9 cellular contexts compared by ENCODE assay signal in the genomic region with DNA sequence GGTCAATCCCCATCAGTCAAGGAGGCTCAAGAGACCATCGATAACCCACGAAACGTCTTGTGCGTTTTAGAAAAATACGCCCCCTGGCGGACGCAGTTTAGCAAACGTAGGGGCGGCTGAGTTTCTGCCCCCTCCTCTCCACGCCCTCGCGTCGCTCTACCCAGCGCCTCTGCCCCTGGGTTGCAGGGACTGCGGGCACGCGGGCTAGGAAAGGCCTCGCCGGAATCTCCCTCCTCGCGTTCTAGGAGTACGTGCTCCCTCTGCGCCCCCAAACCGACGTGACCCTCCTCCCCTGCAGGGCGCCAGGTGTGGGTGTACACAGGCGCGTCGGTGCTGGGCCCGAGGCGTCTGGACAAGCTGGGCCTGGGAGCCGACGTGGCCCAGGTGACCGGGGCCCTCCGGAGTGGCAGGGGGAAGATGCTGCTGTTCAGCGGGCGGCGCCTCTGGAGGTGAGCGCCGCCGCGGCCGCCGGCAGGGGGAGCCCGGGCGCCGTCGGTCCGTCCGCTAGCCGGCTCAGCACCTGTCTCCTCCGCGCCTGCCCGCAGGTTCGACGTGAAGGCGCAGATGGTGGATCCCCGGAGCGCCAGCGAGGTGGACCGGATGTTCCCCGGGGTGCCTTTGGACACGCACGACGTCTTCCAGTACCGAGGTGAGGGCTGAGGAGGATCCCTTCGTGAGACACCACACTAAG. TPM values are rescaled to one million over a fixed set of nuclear protein-coding genes. Genes with fewer than 3 reads are reported as not detected.
DNase-seq lines count a peak whose midpoint lies in the region; ATAC-seq, FAIRE-seq and TF ChIP-seq lines count a peak whose summit lies in the region.
"Had no signal": no experiment of that assay in that cellular context is flagged by ENCODE, and none has a peak within 500 bp of the region (broad histone marks: within the 10 kb centered on the region; RNA-seq: fewer than 3 reads in every experiment).

No MANE protein-coding gene starts in this region.

- H3K27ac Mint-ChIP-seq in stimulated activated naive CD8-positive, alpha-beta T cell treated with anti-CD3 and anti-CD28 coated beads, Interleukin-15, Interleukin-2, amounts not matched to agents 100 ng/mL and 50 ng/mL, for 24 hours: no peak overlapping the region

- H3K4me1 ChIP-seq in ectodermal cell (ENCODE audit: control insufficient read depth, insufficient read depth, low read length): no peaks in the 10 kb centered on the region
- H3K4me1 ChIP-seq in mucosa of descending colon (ENCODE audit: low read depth): peaks cover 8% of the 10 kb centered on the region

- peak overlapping the region; percentile 38 for H3K4me3 Mint-ChIP-seq in stimulated activated naive CD8-positive, alpha-beta T cell treated with anti-CD3 and anti-CD28 coated beads, Interleukin-15, Interleukin-2, amounts not matched to agents 100 ng/mL and 50 ng/mL, for 24 hours

- peaks cover 56% of the 10 kb centered on the region for H3K27me3 Mint-ChIP-seq in stimulated activated naive CD8-positive, alpha-beta T cell treated with anti-CD3 and anti-CD28 coated beads, Interleukin-15, Interleukin-2, amounts not matched to agents 100 ng/mL and 50 ng/mL, for 24 hours

- peaks cover 31% of the 10 kb centered on the region for H3K27me3 ChIP-seq in ectodermal cell (ENCODE audit: control insufficient read depth, insufficient read depth, low read length, poor library complexity, severe bottlenecking)

- WGBS in ectodermal cell, 2 experiments: 1 to 2% methylated on average over 67 of the region's 67 CpGs

- peak; percentile 64 for TF ChIP-seq CTCF in mucosa of descending colon (IDR thresholded peaks at IDR 0.05)

- TF ChIP-seq POLR2A in GM12892 (IDR thresholded peaks at IDR 0.05; ENCODE audit: low read depth, low read length): no peak

- peak; percentile 88 for DNase-seq in GM12892 (ENCODE audit: insufficient read length)
- peak; percentile 60 for DNase-seq in NCI-H526 treated with DMSO at 0.1 percent for 48 hours (lab: John Stamatoyannopoulos, UW)
- DNase-seq in activated CD4-positive, alpha-beta T cell treated with anti-CD3 and anti-CD28 coated beads, Interleukin-2, amount 50 U/mL, for 24 hours (ENCODE audit: low read depth in 1 of 2, low spot score in 1 of 2): peak; percentile 42 to 56
- peak; percentile 61 to 76 (median 71) for DNase-seq in mucosa of descending colon
- no peak for DNase-seq in GF-D8 (lab: John Stamatoyannopoulos, UW)

- H3K27ac ChIP-seq in ectodermal cell (ENCODE audit: insufficient read depth, low read depth, low read length, poor library complexity, severe bottlenecking): no peak overlapping the region

- H3K36me3 ChIP-seq in ectodermal cell (ENCODE audit: control insufficient read depth, insufficient read depth, low read length): no peaks in the 10 kb centered on the region
- no peaks in the 10 kb centered on the region for H3K36me3 ChIP-seq in mucosa of descending colon (ENCODE audit: low read depth)

- intact Hi-C loops in mucosa of descending colon (cut with DNase I, micrococcal nuclease): no loop called here

- FAIRE-seq in GM12892 (lab: Jason Lieb, UNC): peak; percentile 82

- no peaks in the 10 kb centered on the region for H3K9me3 Mint-ChIP-seq in stimulated activated naive CD8-positive, alpha-beta T cell treated with anti-CD3 and anti-CD28 coated beads, Interleukin-15, Interleukin-2, amounts not matched to agents 100 ng/mL and 50 ng/mL, for 24 hours

- H3K36me3 Mint-ChIP-seq in stimulated activated naive CD8-positive, alpha-beta T cell treated with anti-CD3 and anti-CD28 coated beads, Interleukin-15, Interleukin-2, amounts not matched to agents 100 ng/mL and 50 ng/mL, for 24 hours (ENCODE audit: low read depth): no peaks in the 10 kb centered on the region

- peak; percentile 64 for ATAC-seq in HG03460 (IDR thresholded peaks at IDR 0.05; ENCODE audit: unreplicated experiment)
- ATAC-seq in mucosa of descending colon: peak; percentile 90

- H3K4me3 ChIP-seq in ectodermal cell (ENCODE audit: insufficient read depth, low read depth, low read length): peak overlapping the region; percentile 23
- no peak overlapping the region for H3K4me3 ChIP-seq in mucosa of descending colon

- peaks cover 52% of the 10 kb centered on the region for H3K4me1 Mint-ChIP-seq in stimulated activated naive CD8-positive, alpha-beta T cell treated with anti-CD3 and anti-CD28 coated beads, Interleukin-15, Interleukin-2, amounts not matched to agents 100 ng/mL and 50 ng/mL, for 24 hours (ENCODE audit: low read depth)

- no peaks in the 10 kb centered on the region for H3K9me3 ChIP-seq in ectodermal cell (ENCODE audit: control insufficient read depth, low read length)
- H3K9me3 ChIP-seq in mucosa of descending colon: no peaks in the 10 kb centered on the region

RNA-seq across cellular contexts. Expression of a gene that starts 5.3 kb away (rescaled TPM):
- 0.15 TPM for polyA plus RNA-seq in GM12892 (2012; ENCODE audit: missing spikeins)
- polyA plus RNA-seq in ectodermal cell (2013, experiment 1 of 4): 0.56 TPM
- 0.41 TPM for polyA plus RNA-seq in ectodermal cell (2013, experiment 2 of 4)
- 0.21 TPM for polyA plus RNA-seq in ectodermal cell (2013, experiment 3 of 4)
- 0.24 TPM for polyA plus RNA-seq in ectodermal cell (2013, experiment 4 of 4)
- total RNA-seq in mucosa of descending colon: 1 to 10 TPM in 2 of 3 donors, under 1 TPM in 1; 0.52 to 6.7 (median 1.2) TPM

RNA-seq across cellular contexts. Expression of a gene that starts 15.0 kb away (rescaled TPM):
- 2.3 TPM for polyA plus RNA-seq in GM12892 (2012; ENCODE audit: missing spikeins)
- 9.5 TPM for polyA plus RNA-seq in ectodermal cell (2013, experiment 1 of 4)
- 8.5 TPM for polyA plus RNA-seq in ectodermal cell (2013, experiment 2 of 4)
- polyA plus RNA-seq in ectodermal cell (2013, experiment 3 of 4): 7.4 TPM
- 8.8 TPM for polyA plus RNA-seq in ectodermal cell (2013, experiment 4 of 4)
- 1 to 10 TPM in 1 of 3 donors, not detected in 2; 2.5 TPM for total RNA-seq in mucosa of descending colon
- total RNA-seq: lower leg skin had no signal

RNA-seq across cellular contexts. Expression of a gene that starts 42.0 kb away (rescaled TPM):
- 10.0 TPM for polyA plus RNA-seq in GM12892 (2012; ENCODE audit: missing spikeins)
- 17.3 TPM for polyA plus RNA-seq in ectodermal cell (2013, experiment 1 of 4)
- polyA plus RNA-seq in ectodermal cell (2013, experiment 2 of 4): 17.7 TPM
- 14.8 TPM for polyA plus RNA-seq in ectodermal cell (2013, experiment 3 of 4)
- 15.1 TPM for polyA plus RNA-seq in ectodermal cell (2013, experiment 4 of 4)
- total RNA-seq in mucosa of descending colon: 10 to 100 TPM; 19.1 to 22.7 (median 20.1) TPM
